Comparison of ENCODE assay signal across 18 cellular contexts in the genomic region with DNA sequence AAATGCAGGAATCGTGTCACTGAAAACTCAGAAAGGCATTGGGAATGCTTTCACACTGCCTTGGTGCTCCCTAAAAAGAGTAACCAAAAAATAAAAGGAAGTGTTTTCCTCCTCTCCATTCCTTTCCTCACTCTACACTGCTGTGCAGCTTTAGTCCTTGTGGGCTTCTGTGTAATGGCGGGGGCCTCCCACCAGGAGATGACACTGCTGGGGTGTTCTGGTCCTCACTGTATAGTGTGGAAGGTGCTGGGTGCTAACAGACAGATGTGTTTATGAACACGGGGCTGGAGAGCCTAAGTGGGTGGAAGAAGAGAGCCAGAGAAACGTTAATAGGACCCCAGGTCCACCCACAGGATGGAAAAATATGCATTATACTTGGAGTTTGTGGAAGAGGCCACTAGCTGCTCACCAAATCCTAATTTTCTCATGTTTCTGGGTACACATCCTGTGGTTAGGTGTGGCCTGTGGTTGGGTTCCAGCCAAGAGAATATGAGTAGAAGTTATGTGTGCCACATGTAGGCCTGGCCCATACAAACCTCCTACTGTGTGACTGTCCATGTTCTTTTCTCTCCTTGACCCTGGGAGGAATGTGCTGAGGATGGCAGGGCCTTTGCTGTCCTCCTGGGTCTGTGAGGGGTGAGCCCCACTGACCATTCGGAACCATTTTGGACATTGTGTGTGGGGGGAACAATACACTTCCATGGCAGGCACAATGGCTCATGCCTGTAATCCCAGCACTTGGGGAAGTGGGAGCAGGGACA. TPM values are rescaled to one million over a fixed set of nuclear protein-coding genes. Genes with fewer than 3 reads are reported as not detected.
DNase-seq lines count a peak whose midpoint lies in the region; ATAC-seq and TF ChIP-seq lines count a peak whose summit lies in the region.
"Had no signal": no experiment of that assay in that cellular context is flagged by ENCODE, and none has a peak within 500 bp of the region (broad histone marks: within the 10 kb centered on the region; RNA-seq: fewer than 3 reads in every experiment).

No MANE protein-coding gene starts in this region.

- no peaks in the 10 kb centered on the region for H3K9me3 Mint-ChIP-seq in activated CD4-positive, alpha-beta T cell treated with anti-CD3 and anti-CD28 coated beads, Interleukin-2, amount 10 ng/mL, durations not matched to agents 7 days and 5 days
- H3K9me3 Mint-ChIP-seq: CD4-positive, alpha-beta T cell had no signal

- H4K20me1 ChIP-seq in BLaER1, result no peaks in the 10 kb centered on the region

- H3K4me3 ChIP-seq in BLaER1 (no peak overlapping the region), gastroesophageal sphincter (no peak overlapping the region)
- H3K4me3 ChIP-seq: HAP-1, SK-N-MC had no signal

- CTCF ChIA-PET in activated CD4-positive, alpha-beta T cell treated with anti-CD3 and anti-CD28 coated beads, Interleukin-2, amount 10 ng/mL, durations not matched to agents 7 days and 5 days (lab: Charles Lee), result no interaction called here

- 60 to 100% methylated on average over 1 to 3 of the region's 5 CpGs for WGBS in gastroesophageal sphincter (ENCODE audit: low coverage in 1 of 2), 2 donors

- TF ChIP-seq POLR2A in gastroesophageal sphincter (IDR thresholded peaks at IDR 0.05), result no peak

- H3K27me3 ChIP-seq in BLaER1 (no peaks in the 10 kb centered on the region), foreskin keratinocyte (peaks cover 9% of the 10 kb centered on the region), gastroesophageal sphincter (no peaks in the 10 kb centered on the region)

- H3K27ac ChIP-seq in BLaER1 (peak overlapping the region; percentile 5; the same call in 1 of the 2 replicates), foreskin keratinocyte (no peak overlapping the region), gastroesophageal sphincter (no peak overlapping the region)
- H3K27ac ChIP-seq: 22Rv1, SK-N-MC had no signal

- ATAC-seq in T-helper 17 cell (no peak), foreskin keratinocyte (peak; percentile 36), gastroesophageal sphincter (no peak), GM18867 (IDR thresholded peaks at IDR 0.05; ENCODE audit: unreplicated experiment) (no peak), HG03095 (IDR thresholded peaks at IDR 0.05; ENCODE audit: unreplicated experiment) (no peak)

- H3K9me3 ChIP-seq in BLaER1, result no peaks in the 10 kb centered on the region
- no peaks in the 10 kb centered on the region for H3K9me3 ChIP-seq in T-helper 17 cell (ENCODE audit: control insufficient read depth, low read length, poor library complexity, severe bottlenecking)
- H3K9me3 ChIP-seq in gastroesophageal sphincter, result no peaks in the 10 kb centered on the region
- H3K9me3 ChIP-seq: Caco-2, HAP-1 had no signal

- H3K36me3 Mint-ChIP-seq in activated CD4-positive, alpha-beta T cell treated with anti-CD3 and anti-CD28 coated beads, Interleukin-2, amount 10 ng/mL, durations not matched to agents 7 days and 5 days (ENCODE audit: low read depth), result no peaks in the 10 kb centered on the region
- no peaks in the 10 kb centered on the region for H3K36me3 Mint-ChIP-seq in T-helper 17 cell (ENCODE audit: low read depth)

- H3K27me3 Mint-ChIP-seq in activated CD4-positive, alpha-beta T cell treated with anti-CD3 and anti-CD28 coated beads, Interleukin-2, amount 10 ng/mL, durations not matched to agents 7 days and 5 days, result peaks cover 8% of the 10 kb centered on the region
- peaks cover 3% of the 10 kb centered on the region for H3K27me3 Mint-ChIP-seq in T-helper 17 cell
- H3K27me3 Mint-ChIP-seq: CD4-positive, alpha-beta T cell had no signal

- H3K4me1 ChIP-seq in BLaER1, result peaks cover 30% of the 10 kb centered on the region
- no peaks in the 10 kb centered on the region for H3K4me1 ChIP-seq in foreskin keratinocyte
- no peaks in the 10 kb centered on the region for H3K4me1 ChIP-seq in gastroesophageal sphincter
- H3K4me1 ChIP-seq: Caco-2, HAP-1 had no signal

- TF ChIP-seq CTCF in foreskin keratinocyte (conservative IDR thresholded peaks at IDR 0.05), result no peak
- no peak for TF ChIP-seq CTCF in gastroesophageal sphincter (IDR thresholded peaks at IDR 0.05)

- H3K9ac ChIP-seq in BLaER1, result no peak overlapping the region

- no peak for TF ChIP-seq EP300 in gastroesophageal sphincter (IDR thresholded peaks at IDR 0.05)

- POLR2A ChIA-PET in activated CD4-positive, alpha-beta T cell treated with anti-CD3 and anti-CD28 coated beads, Interleukin-2, amount 10 ng/mL, durations not matched to agents 7 days and 5 days (lab: Charles Lee), result no interaction called here

- no peak for DNase-seq in activated CD4-positive, alpha-beta T cell treated with anti-CD3 and anti-CD28 coated beads, Interleukin-2, amount 10 ng/mL, durations not matched to agents 7 days and 5 days
- no peak for DNase-seq in activated CD4-positive, alpha-beta T cell treated with anti-CD3 and anti-CD28 coated beads, Interleukin-2, amount 50 U/mL, for 4 hours
- DNase-seq in T-helper 17 cell (no peak), foreskin keratinocyte (no peak)
- DNase-seq: Caco-2; CD4-positive, alpha-beta T cell; DMS153; NCI-H1930; NCI-H345; NCI-H524 treated with DMSO at 0.1 percent for 48 hours; SHP77 had no signal

- no peaks in the 10 kb centered on the region for H3K36me3 ChIP-seq in BLaER1
- H3K36me3 ChIP-seq in gastroesophageal sphincter, result no peaks in the 10 kb centered on the region
- H3K36me3 ChIP-seq: HAP-1 had no signal

- peaks cover 21% of the 10 kb centered on the region for H3K4me1 Mint-ChIP-seq in activated CD4-positive, alpha-beta T cell treated with anti-CD3 and anti-CD28 coated beads, Interleukin-2, amount 10 ng/mL, durations not matched to agents 7 days and 5 days
- H3K4me1 Mint-ChIP-seq in T-helper 17 cell, result peaks cover 8% of the 10 kb centered on the region

- H3K4me3 Mint-ChIP-seq in activated CD4-positive, alpha-beta T cell treated with anti-CD3 and anti-CD28 coated beads, Interleukin-2, amount 10 ng/mL, durations not matched to agents 7 days and 5 days, result no peak overlapping the region
- H3K4me3 Mint-ChIP-seq in T-helper 17 cell, result peak overlapping the region; percentile 41
- H3K4me3 Mint-ChIP-seq: CD4-positive, alpha-beta T cell had no signal

- H3K4me2 ChIP-seq in BLaER1, result peak overlapping the region; percentile 77

- H3K27ac Mint-ChIP-seq in activated CD4-positive, alpha-beta T cell treated with anti-CD3 and anti-CD28 coated beads, Interleukin-2, amount 10 ng/mL, durations not matched to agents 7 days and 5 days, result peak overlapping the region; percentile 22
- H3K27ac Mint-ChIP-seq in T-helper 17 cell, result no peak overlapping the region
- H3K27ac Mint-ChIP-seq: CD4-positive, alpha-beta T cell had no signal

RNA-seq across cellular contexts. Expression of gene C1S, which starts 14.0 kb away (rescaled TPM):
- total RNA-seq in activated CD4-positive, alpha-beta T cell treated with anti-CD3 and anti-CD28 coated beads, Interleukin-2, amount 10 ng/mL, durations not matched to agents 7 days and 5 days, result 1 to 10 TPM; 1.1 to 1.4 TPM
- 1 to 10 TPM; 2.9 to 3.0 TPM for total RNA-seq in T-helper 17 cell
- total RNA-seq in foreskin keratinocyte, result 1.3 and 1.9 TPM in 2 replicates
- polyA plus RNA-seq in foreskin keratinocyte, result 0.97 and 1.0 TPM in 2 replicates
- 100 to 1,000 TPM; 391 to 853 (median 638) TPM for total RNA-seq in gastroesophageal sphincter

RNA-seq across cellular contexts. Expression of gene LPCAT3, which starts 28.3 kb away (rescaled TPM):
- 10 to 100 TPM; 36.8 to 45.4 TPM for total RNA-seq in activated CD4-positive, alpha-beta T cell treated with anti-CD3 and anti-CD28 coated beads, Interleukin-2, amount 10 ng/mL, durations not matched to agents 7 days and 5 days
- total RNA-seq in T-helper 17 cell (10 to 100 TPM; 34.3 to 45.2 TPM), foreskin keratinocyte (24.0 and 25.4 TPM in 2 replicates), gastroesophageal sphincter (10 to 100 TPM; 23.7 to 33.7 (median 26.6) TPM)
- polyA plus RNA-seq in foreskin keratinocyte, result 23.9 and 26.6 TPM in 2 replicates

RNA-seq across cellular contexts. Expression of gene C1R, which starts 45.7 kb away (rescaled TPM):
- total RNA-seq in activated CD4-positive, alpha-beta T cell treated with anti-CD3 and anti-CD28 coated beads, Interleukin-2, amount 10 ng/mL, durations not matched to agents 7 days and 5 days, result 1 to 10 TPM; 2.2 to 3.5 TPM
- total RNA-seq in T-helper 17 cell, result 1 to 10 TPM; 3.4 to 7.2 TPM
- 6.1 and 7.8 TPM in 2 replicates for total RNA-seq in foreskin keratinocyte
- 7.0 and 8.9 TPM in 2 replicates for polyA plus RNA-seq in foreskin keratinocyte
- 100 to 1,000 TPM; 330 to 846 (median 620) TPM for total RNA-seq in gastroesophageal sphincter

Comparison
In these comparisons a context has a peak if more than half of its experiments do, and no peak if none do; other contexts are left out.
1. RNA of gene C1S, which starts 14.0 kb away (total RNA-seq): 391 to 853 TPM in gastroesophageal sphincter; 2.9 to 3.0 TPM in T-helper 17 cell, 1.1 to 1.4 TPM in activated CD4-positive, alpha-beta T cell treated with anti-CD3 and anti-CD28 coated beads, Interleukin-2, amount 10 ng/mL, durations not matched to agents 7 days and 5 days and 1.3 to 1.9 TPM in foreskin keratinocyte; every median in the first group is over 10 times any median in the second.
2. RNA of gene C1R, which starts 45.7 kb away (total RNA-seq): 330 to 846 TPM in gastroesophageal sphincter; 6.1 to 7.8 TPM in foreskin keratinocyte, 3.4 to 7.2 TPM in T-helper 17 cell and 2.2 to 3.5 TPM in activated CD4-positive, alpha-beta T cell treated with anti-CD3 and anti-CD28 coated beads, Interleukin-2, amount 10 ng/mL, durations not matched to agents 7 days and 5 days; every median in the first group is over 10 times any median in the second.